Comparison of ENCODE assay signal across 1 cellular context in genomic region chr17:82346342-82347300, GRCh38.
A peak's percentile ranks its signal among the peaks of the same experiment; 100 is the strongest.
TF ChIP-seq lines count a peak whose summit lies in the region.

No MANE protein-coding gene starts in this region.

TF ChIP-seq in HepG2, 621 proteins besides CTCF, POLR2A, EP300 and RAD21 (continued from another document and continues in another):
- peak; percentile 95 for TF ChIP-seq PITX1 (CRISPR knock-in tag; IDR thresholded peaks at IDR 0.05)
- TF ChIP-seq PREB (CRISPR knock-in tag; IDR thresholded peaks at IDR 0.05), result no peak
- TF ChIP-seq PTBP1 (IDR thresholded peaks at IDR 0.05; ENCODE audit: low read depth, low read length, poor library complexity, severe bottlenecking), result no peak
- peak; percentile 96 for TF ChIP-seq SKIL (CRISPR knock-in tag; IDR thresholded peaks at IDR 0.05; ENCODE audit: borderline replicate concordance)
- TF ChIP-seq PAF1 (CRISPR knock-in tag; IDR thresholded peaks at IDR 0.05), result 0 out of 2 replicates have a peak, but pooled peaks have one; percentile 44
- peak; percentile 91 for TF ChIP-seq ZBTB33 (CRISPR knock-in tag; IDR thresholded peaks at IDR 0.05)
- TF ChIP-seq THAP9 (CRISPR knock-in tag; IDR thresholded peaks at IDR 0.05; ENCODE audit: borderline replicate concordance), result no peak
- TF ChIP-seq ZNF775 (CRISPR knock-in tag; IDR thresholded peaks at IDR 0.05; ENCODE audit: borderline replicate concordance), result no peak
- no peak for TF ChIP-seq MXD1 (CRISPR knock-in tag; IDR thresholded peaks at IDR 0.05)
- TF ChIP-seq ZBTB39 (CRISPR knock-in tag; IDR thresholded peaks at IDR 0.05), result 0 out of 2 replicates have a peak, but pooled peaks have one; percentile 50
- no peak for TF ChIP-seq SRSF9 (IDR thresholded peaks at IDR 0.05; ENCODE audit: borderline replicate concordance, insufficient read depth, low read depth, low read length, poor library complexity, severe bottlenecking)
- peak; percentile 93 for TF ChIP-seq CEBPG (CRISPR knock-in tag; IDR thresholded peaks at IDR 0.05)
- TF ChIP-seq AHR (CRISPR knock-in tag; IDR thresholded peaks at IDR 0.05), result peak; percentile 21
- TF ChIP-seq ZNF572 (CRISPR knock-in tag; IDR thresholded peaks at IDR 0.05), result no peak; the same call in 1 of the 2 replicates
- TF ChIP-seq YY1 (IDR thresholded peaks at IDR 0.05; ENCODE audit: insufficient read depth, insufficient replicate concordance, low read depth, low read length), result peak; percentile 45
- TF ChIP-seq ZNF556 (CRISPR knock-in tag; IDR thresholded peaks at IDR 0.05; ENCODE audit: borderline replicate concordance), result peak; percentile 87; the same call in 1 of the 2 replicates
- TF ChIP-seq MEIS2 (CRISPR knock-in tag; IDR thresholded peaks at IDR 0.05), result peak; percentile 97; the same call in 1 of the 2 replicates
- no peak for TF ChIP-seq ZNF615 (CRISPR knock-in tag; IDR thresholded peaks at IDR 0.05; ENCODE audit: borderline replicate concordance)
- no peak for TF ChIP-seq MLLT10 (CRISPR knock-in tag; IDR thresholded peaks at IDR 0.05)
- TF ChIP-seq PRMT3 (CRISPR knock-in tag; IDR thresholded peaks at IDR 0.05; ENCODE audit: borderline replicate concordance, low read depth), result no peak
- TF ChIP-seq ZNF343 (CRISPR knock-in tag; IDR thresholded peaks at IDR 0.05), result no peak; the same call in 1 of the 2 replicates
- TF ChIP-seq FOXK1 (CRISPR knock-in tag; IDR thresholded peaks at IDR 0.05; ENCODE audit: borderline replicate concordance, low read depth), result peak; percentile 97
- TF ChIP-seq ZFX (CRISPR knock-in tag; IDR thresholded peaks at IDR 0.05; ENCODE audit: low read depth), result peak; percentile 79; the same call in 1 of the 2 replicates
- no peak for TF ChIP-seq ZNF484 (CRISPR knock-in tag; IDR thresholded peaks at IDR 0.05; ENCODE audit: borderline replicate concordance, low read depth)
- TF ChIP-seq KDM3A (CRISPR knock-in tag; IDR thresholded peaks at IDR 0.05; ENCODE audit: low read depth), result peak; percentile 89; the same call in 1 of the 2 replicates
- peak; percentile 38; the same call in 1 of the 2 replicates for TF ChIP-seq ZFP36L2 (CRISPR knock-in tag; IDR thresholded peaks at IDR 0.05)
- peak; percentile 47; the same call in 1 of the 2 replicates for TF ChIP-seq ZNF235 (CRISPR knock-in tag; IDR thresholded peaks at IDR 0.05; ENCODE audit: borderline replicate concordance)
- TF ChIP-seq STAT6 (CRISPR knock-in tag; IDR thresholded peaks at IDR 0.05; ENCODE audit: borderline replicate concordance), result peak; percentile 40; the same call in 1 of the 2 replicates
- peak; percentile 97 for TF ChIP-seq ATF2 (CRISPR knock-in tag; IDR thresholded peaks at IDR 0.05)
- peak; percentile 71 for TF ChIP-seq HNF1A (IDR thresholded peaks at IDR 0.05; ENCODE audit: low read depth)
- peak; percentile 90; the same call in 1 of the 2 replicates for TF ChIP-seq HNF1A (CRISPR knock-in tag; IDR thresholded peaks at IDR 0.05; ENCODE audit: borderline replicate concordance)
- TF ChIP-seq ZNF558 (CRISPR knock-in tag; IDR thresholded peaks at IDR 0.05; ENCODE audit: borderline replicate concordance), result no peak
- peak; percentile 90 for TF ChIP-seq ZNF18 (CRISPR knock-in tag; IDR thresholded peaks at IDR 0.05; ENCODE audit: insufficient replicate concordance)
